In the genomic region with DNA sequence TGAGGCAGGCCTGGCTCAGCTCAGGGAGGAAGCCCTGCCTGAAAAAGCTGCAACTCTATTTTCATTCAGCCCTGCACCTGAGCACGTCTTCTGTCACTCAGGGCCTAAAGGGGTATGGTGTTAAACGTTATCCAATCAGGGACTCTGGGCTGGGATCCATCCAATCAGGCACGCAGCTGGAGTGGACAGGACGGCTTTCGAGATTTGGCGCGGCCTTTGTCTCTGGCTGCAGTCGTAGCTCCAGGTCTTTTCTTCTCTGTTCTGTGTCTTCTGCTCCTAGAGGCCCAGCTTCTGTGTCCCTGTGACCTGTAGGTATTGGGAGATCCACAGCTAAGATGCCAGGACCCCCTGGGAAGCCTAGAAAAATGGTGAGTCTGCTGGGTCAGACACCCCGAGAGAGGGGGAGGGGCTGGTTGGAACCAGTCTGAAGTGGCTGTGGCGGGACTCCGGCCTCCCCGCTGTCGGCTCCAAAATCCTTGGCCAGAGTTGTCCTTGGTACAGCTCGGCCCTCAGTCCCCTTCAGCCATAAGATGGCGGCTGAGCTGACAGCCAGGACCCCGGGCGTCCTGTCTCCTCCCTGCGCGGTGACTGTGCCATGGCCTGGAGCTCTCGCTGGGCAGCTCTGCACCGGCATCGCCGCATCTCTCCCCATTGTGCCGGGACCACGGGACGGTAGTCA, we compare ENCODE assay signal across 8 cellular contexts. TPM values are rescaled to one million over a fixed set of nuclear protein-coding genes. Genes with fewer than 3 reads are reported as not detected.
A peak's percentile ranks its signal among the peaks of the same experiment; 100 is the strongest.
DNase-seq lines count a peak whose midpoint lies in the region; ATAC-seq, FAIRE-seq and TF ChIP-seq lines count a peak whose summit lies in the region.
"Had no signal": no experiment of that assay in that cellular context is flagged by ENCODE, and none has a peak within 500 bp of the region (broad histone marks: within the 10 kb centered on the region; RNA-seq: fewer than 3 reads in every experiment).

No MANE protein-coding gene starts in this region.

- no peaks in the 10 kb centered on the region for H3K9me3 ChIP-seq in suprapubic skin

- H3K36me3 Mint-ChIP-seq in stimulated activated effector memory CD8-positive, alpha-beta T cell treated with anti-CD3 and anti-CD28 coated beads, Interleukin-12 subunit alpha, Interleukin-12 subunit beta, amount 100 ng/mL, for 72 hours, result peaks cover 5% of the 10 kb centered on the region

- no peak overlapping the region for H3K27ac ChIP-seq in suprapubic skin

- DNase-seq in NCI-H2227 treated with DMSO at 0.1 percent for 48 hours (lab: John Stamatoyannopoulos, UW) (peak; percentile 76), bronchial epithelial cell (ENCODE audit: low read depth) (peak; percentile 27), left kidney (ENCODE audit: low read depth, low spot score) (peak; percentile 95), suprapubic skin (ENCODE audit: low spot score in 2 of 2) (no peak), GDM1 (lab: John Stamatoyannopoulos, UW) (no peak)
- no peak for DNase-seq in stimulated activated effector memory CD8-positive, alpha-beta T cell treated with anti-CD3 and anti-CD28 coated beads, Interleukin-12 subunit alpha, Interleukin-12 subunit beta, amount 100 ng/mL, for 72 hours (ENCODE audit: low spot score in 2 of 2)
- no peak for DNase-seq in activated naive CD4-positive, alpha-beta T cell treated with Interleukin-2 at 50 U/mL for 16 hours

- ATAC-seq in stimulated activated effector memory CD8-positive, alpha-beta T cell treated with anti-CD3 and anti-CD28 coated beads, Interleukin-12 subunit alpha, Interleukin-12 subunit beta, amount 100 ng/mL, for 72 hours, result no peak

- H3K36me3 ChIP-seq in bronchial epithelial cell (ENCODE audit: control insufficient read depth, insufficient read depth, low read length) (no peaks in the 10 kb centered on the region), suprapubic skin (no peaks in the 10 kb centered on the region)

- H3K4me1 Mint-ChIP-seq in stimulated activated effector memory CD8-positive, alpha-beta T cell treated with anti-CD3 and anti-CD28 coated beads, Interleukin-12 subunit alpha, Interleukin-12 subunit beta, amount 100 ng/mL, for 72 hours, result peaks cover 6% of the 10 kb centered on the region

- H3K4me3 Mint-ChIP-seq in stimulated activated effector memory CD8-positive, alpha-beta T cell treated with anti-CD3 and anti-CD28 coated beads, Interleukin-12 subunit alpha, Interleukin-12 subunit beta, amount 100 ng/mL, for 72 hours, result no peak overlapping the region
- H3K4me3 Mint-ChIP-seq: stimulated activated naive CD8-positive, alpha-beta T cell treated with anti-CD3 and anti-CD28 coated beads, Interleukin-15, Interleukin-2, amounts not matched to agents 100 ng/mL and 50 ng/mL, for 24 hours had no signal

- TF ChIP-seq CTCF in bronchial epithelial cell (IDR thresholded peaks at IDR 0.05; ENCODE audit: insufficient read depth, low read length, severe bottlenecking) (no peak), suprapubic skin (IDR thresholded peaks at IDR 0.05) (no peak)

- no peak for FAIRE-seq in bronchial epithelial cell (lab: Jason Lieb, UNC)

- no peaks in the 10 kb centered on the region for H3K27me3 ChIP-seq in bronchial epithelial cell (ENCODE audit: control insufficient read depth, insufficient read depth, low read length)
- H3K27me3 ChIP-seq in suprapubic skin, result peaks cover 7% of the 10 kb centered on the region

- H3K27ac Mint-ChIP-seq in stimulated activated effector memory CD8-positive, alpha-beta T cell treated with anti-CD3 and anti-CD28 coated beads, Interleukin-12 subunit alpha, Interleukin-12 subunit beta, amount 100 ng/mL, for 72 hours, result no peak overlapping the region
- H3K27ac Mint-ChIP-seq: stimulated activated naive CD8-positive, alpha-beta T cell treated with anti-CD3 and anti-CD28 coated beads, Interleukin-15, Interleukin-2, amounts not matched to agents 100 ng/mL and 50 ng/mL, for 24 hours had no signal

- H3K9me3 Mint-ChIP-seq in stimulated activated effector memory CD8-positive, alpha-beta T cell treated with anti-CD3 and anti-CD28 coated beads, Interleukin-12 subunit alpha, Interleukin-12 subunit beta, amount 100 ng/mL, for 72 hours, result no peaks in the 10 kb centered on the region
- H3K9me3 Mint-ChIP-seq: stimulated activated naive CD8-positive, alpha-beta T cell treated with anti-CD3 and anti-CD28 coated beads, Interleukin-15, Interleukin-2, amounts not matched to agents 100 ng/mL and 50 ng/mL, for 24 hours had no signal

- no peak for TF ChIP-seq POLR2A in suprapubic skin (IDR thresholded peaks at IDR 0.05)

- no peak for TF ChIP-seq EP300 in suprapubic skin (IDR thresholded peaks at IDR 0.05)

- peaks cover 13% of the 10 kb centered on the region for H3K4me1 ChIP-seq in suprapubic skin

- 25% methylated on average over 19 of the region's 26 CpGs for WGBS in suprapubic skin

- H3K4me3 ChIP-seq in bronchial epithelial cell (ENCODE audit: low read depth, low read length) (peak overlapping the region; percentile 14), suprapubic skin (peak overlapping the region; percentile 40)

RNA-seq across cellular contexts. Expression of a gene that starts 11.7 kb away (rescaled TPM):
- total RNA-seq in bronchial epithelial cell, result 10.3 and 10.9 TPM in 2 replicates
- total RNA-seq in suprapubic skin, result 10 to 100 TPM in 2 of 4 donors, 1 to 10 TPM in 2; 9.6 to 19.3 (median 13.1) TPM

Comparison
In these comparisons a context has a peak if more than half of its experiments do, and no peak if none do; other contexts are left out.
1. DNase-seq: peak in NCI-H2227 treated with DMSO at 0.1 percent for 48 hours (single experiment), bronchial epithelial cell (single experiment) and left kidney (single experiment); none in suprapubic skin (0 of 2), GDM1 (single experiment), stimulated activated effector memory CD8-positive, alpha-beta T cell treated with anti-CD3 and anti-CD28 coated beads, Interleukin-12 subunit alpha, Interleukin-12 subunit beta, amount 100 ng/mL, for 72 hours (0 of 2) and activated naive CD4-positive, alpha-beta T cell treated with Interleukin-2 at 50 U/mL for 16 hours (single experiment).